In genomic region chr2:42100696-42101585, GRCh38 we compare ENCODE assay signal across 8 cellular contexts. TPM values are rescaled to one million over a fixed set of nuclear protein-coding genes. Genes with fewer than 3 reads are reported as not detected.
A peak's percentile ranks its signal among the peaks of the same experiment; 100 is the strongest.
DNase-seq lines count a peak whose midpoint lies in the region; ATAC-seq and TF ChIP-seq lines count a peak whose summit lies in the region.

No MANE protein-coding gene starts in this region.

- no peaks in the 10 kb centered on the region for H3K9me3 Mint-ChIP-seq in osteocyte (ENCODE audit: unreplicated experiment)

- DNase-seq in DMS53 (lab: John Stamatoyannopoulos, UW) (peak; percentile 72), DMS53 treated with DMSO at 0.1 percent for 48 hours (lab: John Stamatoyannopoulos, UW; ENCODE audit: unreplicated experiment) (no peak), activated gamma-delta T cell (lab: John Stamatoyannopoulos, UW) (peak; percentile 66), glomerular visceral epithelial cell (ENCODE audit: extremely low spot score) (peak; percentile 33), posterior vena cava (ENCODE audit: low spot score) (peak; percentile 87), osteocyte (ENCODE audit: extremely low spot score, unreplicated experiment) (no peak)

- H3K36me3 Mint-ChIP-seq in osteocyte (ENCODE audit: unreplicated experiment): no peaks in the 10 kb centered on the region

- no peaks in the 10 kb centered on the region for H3K27me3 Mint-ChIP-seq in osteocyte (ENCODE audit: unreplicated experiment)

- no peak for TF ChIP-seq CTCF in osteocyte (IDR thresholded peaks at IDR 0.05)

- intact Hi-C loops in posterior vena cava (cut with DNase I): loop anchor here in 1 of 2 donors (10.0 kb wide), 1 partner anchor 134 kb away; no protein-coding TSS in a partner anchor

- ATAC-seq in GM21381 (IDR thresholded peaks at IDR 0.05; ENCODE audit: unreplicated experiment) (no peak), GM21390 (IDR thresholded peaks at IDR 0.05; ENCODE audit: unreplicated experiment) (no peak)

- no peak overlapping the region for H3K27ac Mint-ChIP-seq in osteocyte (ENCODE audit: unreplicated experiment)

- H3K4me1 Mint-ChIP-seq in osteocyte (ENCODE audit: unreplicated experiment): peaks cover 18% of the 10 kb centered on the region

- H3K4me3 Mint-ChIP-seq in osteocyte (ENCODE audit: unreplicated experiment): no peak overlapping the region

RNA-seq across cellular contexts. Expression of gene PKDCC, which starts 53.1 kb away (rescaled TPM):
- total RNA-seq in posterior vena cava (100 to 1,000 TPM; 137 to 169 TPM), osteocyte (37.1 and 42.2 TPM in 2 replicates)

Comparison
In these comparisons a context has a peak if more than half of its experiments do, and no peak if none do; other contexts are left out.
1. DNase-seq: peak in DMS53 (single experiment), activated gamma-delta T cell (single experiment), glomerular visceral epithelial cell (single experiment) and posterior vena cava (single experiment); none in DMS53 treated with DMSO at 0.1 percent for 48 hours (single experiment) and osteocyte (single experiment).